In the genomic region with DNA sequence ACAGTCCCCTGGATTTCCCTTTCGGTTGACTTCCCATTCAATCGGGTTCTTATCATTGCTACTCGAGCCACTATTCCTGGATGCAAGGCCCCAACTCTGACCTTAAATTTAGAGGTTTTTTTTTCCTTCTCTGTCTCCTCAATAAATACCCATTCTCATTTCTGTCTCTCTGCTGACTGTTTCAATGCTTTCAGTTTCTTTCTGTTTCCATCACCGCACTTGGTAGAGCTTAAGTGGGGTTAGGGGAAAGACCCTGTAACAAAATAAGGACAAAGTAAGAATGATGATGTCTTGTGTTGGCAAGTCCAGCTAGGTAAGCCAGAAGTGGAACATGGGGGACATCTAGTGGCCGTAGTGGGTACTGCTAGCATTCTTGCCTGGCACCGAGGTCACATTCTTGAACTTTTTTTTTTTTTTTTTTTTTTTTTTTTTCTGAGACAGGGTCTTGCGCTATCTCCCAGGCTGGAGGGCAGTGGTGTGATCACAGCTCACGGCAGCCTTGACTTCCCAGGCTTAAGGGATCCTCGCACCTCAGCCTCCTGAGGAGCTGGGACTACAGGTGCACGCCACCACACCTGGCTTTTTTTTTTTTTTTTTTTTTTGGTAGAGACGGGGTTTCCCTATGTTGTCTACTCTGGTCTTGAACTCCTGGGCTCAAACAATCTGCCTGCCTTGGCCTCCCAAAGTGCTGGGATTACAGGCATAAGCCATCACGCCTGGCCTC, we compare ENCODE assay signal across 8 cellular contexts. TPM values are rescaled to one million over a fixed set of nuclear protein-coding genes. Genes with fewer than 3 reads are reported as not detected.
DNase-seq lines count a peak whose midpoint lies in the region; ATAC-seq lines count a peak whose summit lies in the region.

No MANE protein-coding gene starts in this region.

- DNase-seq in AG20443 (ENCODE audit: low spot score) = peak; percentile 76
- DNase-seq in NCI-H526 treated with DMSO at 0.1 percent for 48 hours (lab: John Stamatoyannopoulos, UW) = peak; percentile 62
- DNase-seq in activated CD4-positive, alpha-beta T cell treated with anti-CD3 and anti-CD28 coated beads, Interleukin-2, amount 50 U/mL, for 1 hour = peak; percentile 88
- DNase-seq in ecto neural progenitor cell (ENCODE audit: low spot score) = peak; percentile 90
- peak; percentile 92 for DNase-seq in lung microvascular endothelial cell (ENCODE audit: low read depth in 2 of 2)
- peak; percentile 58 for DNase-seq in stimulated activated CD8-positive, alpha-beta memory T cell treated with anti-CD3 and anti-CD28 coated beads, Interleukin-12 subunit alpha, Interleukin-12 subunit beta, amount 100 ng/mL, for 24 hours (ENCODE audit: extremely low read depth)

- ATAC-seq in GM19023 (IDR thresholded peaks at IDR 0.05; ENCODE audit: unreplicated experiment) (peak; percentile 65), HG03460 (IDR thresholded peaks at IDR 0.05; ENCODE audit: unreplicated experiment) (peak; percentile 63)

RNA-seq across cellular contexts. Expression of gene ZC3HC1, which starts 40.3 kb away (rescaled TPM):
- 12.4 and 15.9 TPM in 2 replicates for total RNA-seq in lung microvascular endothelial cell

RNA-seq across cellular contexts. Expression of gene UBE2H, which starts 58.1 kb away (rescaled TPM):
- total RNA-seq in lung microvascular endothelial cell = 41.0 and 41.1 TPM in 2 replicates

RNA-seq across cellular contexts. Expression of gene KLHDC10, which starts 59.5 kb away (rescaled TPM):
- 20.0 and 23.2 TPM in 2 replicates for total RNA-seq in lung microvascular endothelial cell

Comparison
In these comparisons a context has a peak if more than half of its experiments do, and no peak if none do; other contexts are left out.
1. Peak in every context shown above with its lines: DNase-seq and ATAC-seq.